23 cellular contexts compared by ENCODE assay signal in the genomic region with DNA sequence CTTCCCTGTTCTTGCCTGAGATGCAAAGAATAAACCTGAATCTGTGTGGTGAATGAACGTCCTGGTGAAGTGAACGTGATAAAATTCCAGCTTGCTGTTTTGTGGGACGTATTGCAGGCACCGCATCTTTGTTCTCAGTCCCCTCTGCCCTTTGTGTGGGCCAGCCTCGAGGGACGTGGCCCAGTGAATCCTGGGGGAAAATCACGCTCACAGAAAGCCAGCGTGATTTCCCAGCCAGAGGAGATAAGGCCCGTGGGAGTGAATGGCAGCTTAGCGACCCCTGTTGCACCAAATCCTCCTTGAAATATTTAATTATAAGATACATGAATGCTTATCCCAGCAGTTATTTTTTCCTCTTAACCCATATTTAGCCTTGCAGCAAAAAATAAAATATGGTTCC.
"Had no signal": no experiment of that assay in that cellular context is flagged by ENCODE, and none has a peak within 500 bp of the region (broad histone marks: within the 10 kb centered on the region; RNA-seq: fewer than 3 reads in every experiment).

No MANE protein-coding gene starts in this region.

- H3K9me3 Mint-ChIP-seq: activated CD4-positive, alpha-beta T cell treated with anti-CD3 and anti-CD28 coated beads, Interleukin-2, amount 10 ng/mL, durations not matched to agents 7 days and 5 days; activated naive CD4-positive, alpha-beta T cell treated with anti-CD3 and anti-CD28 coated beads for 36 hours; activated T-cell treated with anti-CD3 and anti-CD28 coated beads, Interleukin-2, amount 50 U/mL, for 4 hours; central memory CD8-positive, alpha-beta T cell; stimulated activated memory B cell treated with anti-CD40 and anti-IgM and Interleukin-4, amounts not matched to agents 10 μg/mL and 1 μg/mL and 100 μg/mL, for 72 hours had no signal

- H3K4me3 Mint-ChIP-seq: activated CD4-positive, alpha-beta T cell treated with anti-CD3 and anti-CD28 coated beads, Interleukin-2, amount 10 ng/mL, durations not matched to agents 7 days and 5 days; activated CD8-positive, alpha-beta T cell treated with anti-CD3 and anti-CD28 coated beads, Interleukin-2, amount 10 ng/mL, durations not matched to agents 7 days and 5 days; activated naive CD4-positive, alpha-beta T cell treated with anti-CD3 and anti-CD28 coated beads for 36 hours; activated T-cell treated with anti-CD3 and anti-CD28 coated beads, Interleukin-2, amount 50 U/mL, for 4 hours; central memory CD8-positive, alpha-beta T cell; naive B cell; stimulated activated memory B cell treated with anti-CD40 and anti-IgM and Interleukin-4, amounts not matched to agents 10 μg/mL and 1 μg/mL and 100 μg/mL, for 72 hours had no signal

- H3K36me3 ChIP-seq: colonic mucosa, gastroesophageal sphincter, left lung, neutrophil, spleen, thoracic aorta, upper lobe of left lung had no signal

- DNase-seq: activated CD4-positive, alpha-beta T cell treated with anti-CD3 and anti-CD28 coated beads, Interleukin-2, amount 10 ng/mL, durations not matched to agents 7 days and 5 days; activated CD8-positive, alpha-beta memory T cell treated with anti-CD3 and anti-CD28 coated beads, Interleukin-2, amount 50 U/mL, for 4 hours; activated CD8-positive, alpha-beta T cell treated with anti-CD3 and anti-CD28 coated beads, Interleukin-2, amount 10 ng/mL, durations not matched to agents 7 days and 5 days; activated naive CD4-positive, alpha-beta T cell treated with anti-CD3 and anti-CD28 coated beads for 36 hours; activated T-cell treated with anti-CD3 and anti-CD28 coated beads, Interleukin-2, amount 50 U/mL, for 4 hours; colonic mucosa; islet precursor cell; left lung; mucosa of descending colon; naive B cell; spleen; stimulated activated CD4-positive, alpha-beta T cell treated with anti-CD3 and anti-CD28 coated beads, Interleukin-4, amount 100 ng/mL, for 4 hours; T-helper 1 cell; T1000; upper lobe of left lung had no signal

- H3K27ac Mint-ChIP-seq: activated CD4-positive, alpha-beta T cell treated with anti-CD3 and anti-CD28 coated beads, Interleukin-2, amount 10 ng/mL, durations not matched to agents 7 days and 5 days; activated CD8-positive, alpha-beta T cell treated with anti-CD3 and anti-CD28 coated beads, Interleukin-2, amount 10 ng/mL, durations not matched to agents 7 days and 5 days; activated naive CD4-positive, alpha-beta T cell treated with anti-CD3 and anti-CD28 coated beads for 36 hours; naive B cell; stimulated activated memory B cell treated with anti-CD40 and anti-IgM and Interleukin-4, amounts not matched to agents 10 μg/mL and 1 μg/mL and 100 μg/mL, for 72 hours had no signal

- H3K4me1 ChIP-seq: colonic mucosa, parathyroid adenoma had no signal

- H3K27me3 ChIP-seq: colonic mucosa, gastroesophageal sphincter, hepatocyte, left lung, spleen, upper lobe of left lung had no signal

- H3K36me3 Mint-ChIP-seq: naive B cell; stimulated activated memory B cell treated with anti-CD40 and anti-IgM and Interleukin-4, amounts not matched to agents 10 μg/mL and 1 μg/mL and 100 μg/mL, for 72 hours had no signal

- ATAC-seq: activated CD8-positive, alpha-beta T cell treated with anti-CD3 and anti-CD28 coated beads, Interleukin-2, amount 10 ng/mL, durations not matched to agents 7 days and 5 days; activated T-cell treated with anti-CD3 and anti-CD28 coated beads, Interleukin-2, amount 50 U/mL, for 4 hours; gastroesophageal sphincter; left lung; mucosa of descending colon; stimulated activated memory B cell treated with anti-CD40 and anti-IgM and Interleukin-4, amounts not matched to agents 10 μg/mL and 1 μg/mL and 100 μg/mL, for 72 hours had no signal

- H3K4me1 Mint-ChIP-seq: activated CD4-positive, alpha-beta T cell treated with anti-CD3 and anti-CD28 coated beads, Interleukin-2, amount 10 ng/mL, durations not matched to agents 7 days and 5 days; central memory CD8-positive, alpha-beta T cell; naive B cell; stimulated activated memory B cell treated with anti-CD40 and anti-IgM and Interleukin-4, amounts not matched to agents 10 μg/mL and 1 μg/mL and 100 μg/mL, for 72 hours had no signal

- H3K4me3 ChIP-seq: colonic mucosa, gastroesophageal sphincter, hepatocyte, left lung, mucosa of descending colon, SK-N-MC, spleen, thoracic aorta, upper lobe of left lung had no signal

- H3K27ac ChIP-seq: colonic mucosa, gastroesophageal sphincter, hepatocyte, left lung, neutrophil, parathyroid adenoma, SK-N-MC, thoracic aorta, upper lobe of left lung had no signal

- H3K9me3 ChIP-seq: colonic mucosa, gastroesophageal sphincter, left lung, mucosa of descending colon, neutrophil, spleen, thoracic aorta, upper lobe of left lung had no signal
